1 cellular context compared by ENCODE assay signal in genomic region chr10:124354411-124355382, GRCh38.
TF ChIP-seq lines count a peak whose summit lies in the region.

No MANE protein-coding gene starts in this region.

TF ChIP-seq in HepG2, 621 proteins besides CTCF, POLR2A, EP300 and RAD21 (continued from another document and continues in another):
- TF ChIP-seq, protein P1, sequence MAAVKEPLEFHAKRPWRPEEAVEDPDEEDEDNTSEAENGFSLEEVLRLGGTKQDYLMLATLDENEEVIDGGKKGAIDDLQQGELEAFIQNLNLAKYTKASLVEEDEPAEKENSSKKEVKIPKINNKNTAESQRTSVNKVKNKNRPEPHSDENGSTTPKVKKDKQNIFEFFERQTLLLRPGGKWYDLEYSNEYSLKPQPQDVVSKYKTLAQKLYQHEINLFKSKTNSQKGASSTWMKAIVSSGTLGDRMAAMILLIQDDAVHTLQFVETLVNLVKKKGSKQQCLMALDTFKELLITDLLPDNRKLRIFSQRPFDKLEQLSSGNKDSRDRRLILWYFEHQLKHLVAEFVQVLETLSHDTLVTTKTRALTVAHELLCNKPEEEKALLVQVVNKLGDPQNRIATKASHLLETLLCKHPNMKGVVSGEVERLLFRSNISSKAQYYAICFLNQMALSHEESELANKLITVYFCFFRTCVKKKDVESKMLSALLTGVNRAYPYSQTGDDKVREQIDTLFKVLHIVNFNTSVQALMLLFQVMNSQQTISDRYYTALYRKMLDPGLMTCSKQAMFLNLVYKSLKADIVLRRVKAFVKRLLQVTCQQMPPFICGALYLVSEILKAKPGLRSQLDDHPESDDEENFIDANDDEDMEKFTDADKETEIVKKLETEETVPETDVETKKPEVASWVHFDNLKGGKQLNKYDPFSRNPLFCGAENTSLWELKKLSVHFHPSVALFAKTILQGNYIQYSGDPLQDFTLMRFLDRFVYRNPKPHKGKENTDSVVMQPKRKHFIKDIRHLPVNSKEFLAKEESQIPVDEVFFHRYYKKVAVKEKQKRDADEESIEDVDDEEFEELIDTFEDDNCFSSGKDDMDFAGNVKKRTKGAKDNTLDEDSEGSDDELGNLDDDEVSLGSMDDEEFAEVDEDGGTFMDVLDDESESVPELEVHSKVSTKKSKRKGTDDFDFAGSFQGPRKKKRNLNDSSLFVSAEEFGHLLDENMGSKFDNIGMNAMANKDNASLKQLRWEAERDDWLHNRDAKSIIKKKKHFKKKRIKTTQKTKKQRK (IDR thresholded peaks at IDR 0.05; ENCODE audit: low read length), result no peak
- no peak for TF ChIP-seq EEA1 (CRISPR knock-in tag; IDR thresholded peaks at IDR 0.05; ENCODE audit: borderline replicate concordance)
- TF ChIP-seq, protein P2, sequence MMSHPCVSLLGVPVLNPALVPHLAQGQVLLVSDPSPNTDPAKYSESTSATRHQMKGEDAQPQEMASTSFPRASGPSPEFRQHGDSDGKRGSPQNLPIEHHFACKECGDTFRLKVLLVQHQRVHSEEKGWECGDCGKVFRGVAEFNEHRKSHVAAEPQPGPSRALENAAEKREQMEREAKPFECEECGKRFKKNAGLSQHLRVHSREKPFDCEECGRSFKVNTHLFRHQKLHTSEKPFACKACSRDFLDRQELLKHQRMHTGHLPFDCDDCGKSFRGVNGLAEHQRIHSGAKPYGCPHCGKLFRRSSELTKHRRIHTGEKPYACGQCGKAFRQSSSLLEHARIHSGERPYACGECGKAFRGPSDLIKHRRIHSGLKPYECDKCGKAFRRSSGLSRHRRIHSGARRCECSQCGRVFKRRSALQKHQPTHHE (CRISPR knock-in tag; IDR thresholded peaks at IDR 0.05; ENCODE audit: borderline replicate concordance), result no peak
- TF ChIP-seq, protein P3, sequence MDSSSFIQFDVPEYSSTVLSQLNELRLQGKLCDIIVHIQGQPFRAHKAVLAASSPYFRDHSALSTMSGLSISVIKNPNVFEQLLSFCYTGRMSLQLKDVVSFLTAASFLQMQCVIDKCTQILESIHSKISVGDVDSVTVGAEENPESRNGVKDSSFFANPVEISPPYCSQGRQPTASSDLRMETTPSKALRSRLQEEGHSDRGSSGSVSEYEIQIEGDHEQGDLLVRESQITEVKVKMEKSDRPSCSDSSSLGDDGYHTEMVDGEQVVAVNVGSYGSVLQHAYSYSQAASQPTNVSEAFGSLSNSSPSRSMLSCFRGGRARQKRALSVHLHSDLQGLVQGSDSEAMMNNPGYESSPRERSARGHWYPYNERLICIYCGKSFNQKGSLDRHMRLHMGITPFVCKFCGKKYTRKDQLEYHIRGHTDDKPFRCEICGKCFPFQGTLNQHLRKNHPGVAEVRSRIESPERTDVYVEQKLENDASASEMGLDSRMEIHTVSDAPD (CRISPR knock-in tag; IDR thresholded peaks at IDR 0.05), result no peak
- TF ChIP-seq ZNF274 (CRISPR knock-in tag; IDR thresholded peaks at IDR 0.05), result no peak
- no peak for TF ChIP-seq ZNF546 (CRISPR knock-in tag; conservative IDR thresholded peaks at IDR 0.05)
- TF ChIP-seq, protein P4, sequence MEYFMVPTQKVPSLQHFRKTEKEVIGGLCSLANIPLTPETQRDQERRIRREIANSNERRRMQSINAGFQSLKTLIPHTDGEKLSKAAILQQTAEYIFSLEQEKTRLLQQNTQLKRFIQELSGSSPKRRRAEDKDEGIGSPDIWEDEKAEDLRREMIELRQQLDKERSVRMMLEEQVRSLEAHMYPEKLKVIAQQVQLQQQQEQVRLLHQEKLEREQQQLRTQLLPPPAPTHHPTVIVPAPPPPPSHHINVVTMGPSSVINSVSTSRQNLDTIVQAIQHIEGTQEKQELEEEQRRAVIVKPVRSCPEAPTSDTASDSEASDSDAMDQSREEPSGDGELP (IDR thresholded peaks at IDR 0.05; ENCODE audit: borderline replicate concordance, low read depth), result peak; percentile 57; the same call in 1 of the 2 replicates
- no peak for TF ChIP-seq MED13 (CRISPR knock-in tag; IDR thresholded peaks at IDR 0.05)
- TF ChIP-seq, protein P5, sequence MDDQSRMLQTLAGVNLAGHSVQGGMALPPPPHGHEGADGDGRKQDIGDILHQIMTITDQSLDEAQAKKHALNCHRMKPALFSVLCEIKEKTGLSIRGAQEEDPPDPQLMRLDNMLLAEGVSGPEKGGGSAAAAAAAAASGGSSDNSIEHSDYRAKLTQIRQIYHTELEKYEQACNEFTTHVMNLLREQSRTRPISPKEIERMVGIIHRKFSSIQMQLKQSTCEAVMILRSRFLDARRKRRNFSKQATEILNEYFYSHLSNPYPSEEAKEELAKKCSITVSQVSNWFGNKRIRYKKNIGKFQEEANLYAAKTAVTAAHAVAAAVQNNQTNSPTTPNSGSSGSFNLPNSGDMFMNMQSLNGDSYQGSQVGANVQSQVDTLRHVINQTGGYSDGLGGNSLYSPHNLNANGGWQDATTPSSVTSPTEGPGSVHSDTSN (CRISPR knock-in tag; IDR thresholded peaks at IDR 0.05; ENCODE audit: borderline replicate concordance), result no peak
- no peak for TF ChIP-seq ZEB1 (IDR thresholded peaks at IDR 0.05; ENCODE audit: insufficient replicate concordance, low read depth)
- TF ChIP-seq ZNF547 (CRISPR knock-in tag; IDR thresholded peaks at IDR 0.05), result no peak
- no peak for TF ChIP-seq ZNF335 (CRISPR knock-in tag; IDR thresholded peaks at IDR 0.05)
- no peak for TF ChIP-seq SETDB1 (CRISPR knock-in tag; IDR thresholded peaks at IDR 0.05; ENCODE audit: borderline replicate concordance)
- no peak; the same call in 1 of the 2 replicates for TF ChIP-seq ZMAT3 (CRISPR knock-in tag; conservative IDR thresholded peaks at IDR 0.05)
- TF ChIP-seq DR1 (CRISPR knock-in tag; IDR thresholded peaks at IDR 0.05), result no peak
- TF ChIP-seq CHCHD3 (CRISPR knock-in tag; IDR thresholded peaks at IDR 0.05), result no peak
- no peak for TF ChIP-seq ZNF605 (CRISPR knock-in tag; IDR thresholded peaks at IDR 0.05)
- no peak for TF ChIP-seq ZNF329 (CRISPR knock-in tag; IDR thresholded peaks at IDR 0.05; ENCODE audit: low read depth)
- no peak for TF ChIP-seq LRRFIP1 (CRISPR knock-in tag; conservative IDR thresholded peaks at IDR 0.05)
- TF ChIP-seq, protein P6, sequence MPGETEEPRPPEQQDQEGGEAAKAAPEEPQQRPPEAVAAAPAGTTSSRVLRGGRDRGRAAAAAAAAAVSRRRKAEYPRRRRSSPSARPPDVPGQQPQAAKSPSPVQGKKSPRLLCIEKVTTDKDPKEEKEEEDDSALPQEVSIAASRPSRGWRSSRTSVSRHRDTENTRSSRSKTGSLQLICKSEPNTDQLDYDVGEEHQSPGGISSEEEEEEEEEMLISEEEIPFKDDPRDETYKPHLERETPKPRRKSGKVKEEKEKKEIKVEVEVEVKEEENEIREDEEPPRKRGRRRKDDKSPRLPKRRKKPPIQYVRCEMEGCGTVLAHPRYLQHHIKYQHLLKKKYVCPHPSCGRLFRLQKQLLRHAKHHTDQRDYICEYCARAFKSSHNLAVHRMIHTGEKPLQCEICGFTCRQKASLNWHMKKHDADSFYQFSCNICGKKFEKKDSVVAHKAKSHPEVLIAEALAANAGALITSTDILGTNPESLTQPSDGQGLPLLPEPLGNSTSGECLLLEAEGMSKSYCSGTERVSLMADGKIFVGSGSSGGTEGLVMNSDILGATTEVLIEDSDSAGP (CRISPR knock-in tag; IDR thresholded peaks at IDR 0.05; ENCODE audit: borderline replicate concordance), result peak; percentile 52; the same call in 1 of the 2 replicates
- TF ChIP-seq RARA (CRISPR knock-in tag; IDR thresholded peaks at IDR 0.05), result peak; percentile 54
- TF ChIP-seq ZNF775 (CRISPR knock-in tag; IDR thresholded peaks at IDR 0.05; ENCODE audit: borderline replicate concordance), result no peak
- 0 out of 2 replicates have a peak, but pooled peaks have one; percentile 23 for TF ChIP-seq BORCS8-MEF2B (CRISPR knock-in tag; IDR thresholded peaks at IDR 0.05)
- no peak for TF ChIP-seq ZNF280B (CRISPR knock-in tag; IDR thresholded peaks at IDR 0.05; ENCODE audit: borderline replicate concordance)
- peak; percentile 69 for TF ChIP-seq XRCC5 (optimal IDR thresholded peaks at IDR 0.05; ENCODE audit: low read length)
- no peak for TF ChIP-seq BCL3 (CRISPR knock-in tag; IDR thresholded peaks at IDR 0.05)
- no peak for TF ChIP-seq ZNF160 (CRISPR knock-in tag; IDR thresholded peaks at IDR 0.05)
- TF ChIP-seq GATA4 (IDR thresholded peaks at IDR 0.05; ENCODE audit: borderline replicate concordance, low read depth), result no peak
- TF ChIP-seq ZNF720 (CRISPR knock-in tag; IDR thresholded peaks at IDR 0.05), result no peak
- TF ChIP-seq NR2F2 (IDR thresholded peaks at IDR 0.05; ENCODE audit: borderline replicate concordance, low read depth), result no peak
- TF ChIP-seq KDM5B (CRISPR knock-in tag; IDR thresholded peaks at IDR 0.05; ENCODE audit: borderline replicate concordance), result no peak
- no peak for TF ChIP-seq ZNF713 (CRISPR knock-in tag; IDR thresholded peaks at IDR 0.05)
- no peak for TF ChIP-seq HMGXB3 (CRISPR knock-in tag; IDR thresholded peaks at IDR 0.05; ENCODE audit: borderline replicate concordance)
- TF ChIP-seq, protein P7, sequence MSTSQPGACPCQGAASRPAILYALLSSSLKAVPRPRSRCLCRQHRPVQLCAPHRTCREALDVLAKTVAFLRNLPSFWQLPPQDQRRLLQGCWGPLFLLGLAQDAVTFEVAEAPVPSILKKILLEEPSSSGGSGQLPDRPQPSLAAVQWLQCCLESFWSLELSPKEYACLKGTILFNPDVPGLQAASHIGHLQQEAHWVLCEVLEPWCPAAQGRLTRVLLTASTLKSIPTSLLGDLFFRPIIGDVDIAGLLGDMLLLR (CRISPR knock-in tag; IDR thresholded peaks at IDR 0.05), result no peak
- no peak for TF ChIP-seq NFRKB (IDR thresholded peaks at IDR 0.05)
- TF ChIP-seq ZSCAN22 (CRISPR knock-in tag; IDR thresholded peaks at IDR 0.05), result no peak
- TF ChIP-seq STAG1 (CRISPR knock-in tag; IDR thresholded peaks at IDR 0.05), result no peak
- TF ChIP-seq HNF4G (IDR thresholded peaks at IDR 0.05; ENCODE audit: borderline replicate concordance, low read depth, low read length), result no peak
- TF ChIP-seq HNF4G (CRISPR knock-in tag; IDR thresholded peaks at IDR 0.05; ENCODE audit: borderline replicate concordance, low read depth), result no peak
- no peak for TF ChIP-seq MZF1 (CRISPR knock-in tag; IDR thresholded peaks at IDR 0.05; ENCODE audit: borderline replicate concordance)
- TF ChIP-seq ISX (CRISPR knock-in tag; conservative IDR thresholded peaks at IDR 0.05), result no peak
- peak; percentile 67; the same call in 1 of the 2 replicates for TF ChIP-seq CEBPB (IDR thresholded peaks at IDR 0.05; ENCODE audit: borderline replicate concordance, low read depth, low read length)
- peak; percentile 90 for TF ChIP-seq ZNF263 (CRISPR knock-in tag; IDR thresholded peaks at IDR 0.05)
- no peak for TF ChIP-seq ZFP62 (CRISPR knock-in tag; IDR thresholded peaks at IDR 0.05)
